ENCODE assay signal across 11 cellular contexts in the genomic region with DNA sequence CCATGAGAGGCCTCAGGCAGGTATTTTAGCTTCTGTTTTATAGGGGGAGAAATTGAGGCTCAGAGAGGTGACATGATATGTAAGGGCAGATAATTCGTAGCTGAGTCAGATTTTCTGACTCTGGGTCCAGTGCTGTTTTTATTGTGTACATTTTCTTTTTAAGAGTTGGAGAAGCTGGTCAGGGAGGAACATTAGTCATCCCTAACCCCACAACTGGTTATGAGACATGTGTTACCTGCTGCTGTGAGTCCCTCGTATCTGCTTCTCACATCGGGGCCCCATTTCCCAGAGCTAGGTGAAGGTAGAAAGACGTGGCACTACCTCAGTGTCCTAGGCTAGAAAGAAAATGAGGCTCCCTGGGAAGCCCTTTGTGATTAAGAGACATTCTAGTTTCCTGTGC. TPM values are rescaled to one million over a fixed set of nuclear protein-coding genes. Genes with fewer than 3 reads are reported as not detected.
DNase-seq lines count a peak whose midpoint lies in the region; ATAC-seq and TF ChIP-seq lines count a peak whose summit lies in the region.
"Had no signal": no experiment of that assay in that cellular context is flagged by ENCODE, and none has a peak within 500 bp of the region (broad histone marks: within the 10 kb centered on the region; RNA-seq: fewer than 3 reads in every experiment).

No MANE protein-coding gene starts in this region.

- H3K4me3 Mint-ChIP-seq in activated T-helper 17 cell treated with anti-CD3 and anti-CD28 coated beads, Interleukin-2, amount 50 U/mL, for 72 hours, result peak overlapping the region; percentile 56

- H3K27me3 Mint-ChIP-seq in activated T-helper 17 cell treated with anti-CD3 and anti-CD28 coated beads, Interleukin-2, amount 50 U/mL, for 72 hours, result peaks cover 23% of the 10 kb centered on the region

- no peak overlapping the region for H3K4me3 ChIP-seq in AG10803 (ENCODE audit: low read length)
- H3K4me3 ChIP-seq: lower lobe of right lung, tibial nerve had no signal

- H3K36me3 Mint-ChIP-seq in activated T-helper 17 cell treated with anti-CD3 and anti-CD28 coated beads, Interleukin-2, amount 50 U/mL, for 72 hours (ENCODE audit: low read depth), result no peaks in the 10 kb centered on the region

- TF ChIP-seq CTCF in AG10803 (conservative IDR thresholded peaks at IDR 0.05; ENCODE audit: low read length) (no peak), GM13976 (IDR thresholded peaks at IDR 0.05; ENCODE audit: borderline replicate concordance, control extremely low read depth, extremely low read depth, insufficient read depth, missing control alignments) (no peak)

- H3K4me1 Mint-ChIP-seq in activated T-helper 17 cell treated with anti-CD3 and anti-CD28 coated beads, Interleukin-2, amount 50 U/mL, for 72 hours, result peaks cover 30% of the 10 kb centered on the region

- in situ Hi-C loops in GM13976 (cut with MboI; ENCODE audit: low sequenced_read_pairs, unreplicated experiment), result no loop called here

- H3K27ac Mint-ChIP-seq in activated T-helper 17 cell treated with anti-CD3 and anti-CD28 coated beads, Interleukin-2, amount 50 U/mL, for 72 hours, result peak overlapping the region; percentile 87

- ATAC-seq in activated T-helper 17 cell treated with anti-CD3 and anti-CD28 coated beads, Interleukin-2, amount 50 U/mL, for 72 hours (replicated peaks), result peak; percentile 72
- ATAC-seq: lower lobe of right lung had no signal

- DNase-seq in AG10803 (ENCODE audit: low read depth) (peak; percentile 29), EL (peak; percentile 74), hepatic stellate cell (ENCODE audit: low spot score) (peak; percentile 60), NCI-H526 (lab: John Stamatoyannopoulos, UW) (no peak), NOMO-1 (lab: John Stamatoyannopoulos, UW; ENCODE audit: unreplicated experiment in 2 of 2) (no peak), GM13976 (ENCODE audit: low spot score) (no peak)
- DNase-seq in activated naive CD4-positive, alpha-beta T cell treated with anti-CD3 and anti-CD28 coated beads, Interleukin-2, amount 50 U/mL, for 16 hours, result no peak
- DNase-seq: lower lobe of right lung, Right ventricle myocardium superior had no signal

- no peaks in the 10 kb centered on the region for H3K9me3 Mint-ChIP-seq in activated T-helper 17 cell treated with anti-CD3 and anti-CD28 coated beads, Interleukin-2, amount 50 U/mL, for 72 hours

RNA-seq across cellular contexts. Expression of gene GALNT15, which starts 28.6 kb away (rescaled TPM):
- total RNA-seq in activated T-helper 17 cell treated with anti-CD3 and anti-CD28 coated beads, Interleukin-2, amount 50 U/mL, for 72 hours, result under 1 TPM in 1 of 2 donors, not detected in 1; 0.22 TPM

Comparison
In these comparisons a context has a peak if more than half of its experiments do, and no peak if none do; other contexts are left out.
1. DNase-seq: peak in AG10803 (single experiment), EL (single experiment) and hepatic stellate cell (single experiment); none in NCI-H526 (0 of 2), NOMO-1 (0 of 2), activated naive CD4-positive, alpha-beta T cell treated with anti-CD3 and anti-CD28 coated beads, Interleukin-2, amount 50 U/mL, for 16 hours (single experiment) and GM13976 (single experiment).